18 cellular contexts compared by ENCODE assay signal in the genomic region with DNA sequence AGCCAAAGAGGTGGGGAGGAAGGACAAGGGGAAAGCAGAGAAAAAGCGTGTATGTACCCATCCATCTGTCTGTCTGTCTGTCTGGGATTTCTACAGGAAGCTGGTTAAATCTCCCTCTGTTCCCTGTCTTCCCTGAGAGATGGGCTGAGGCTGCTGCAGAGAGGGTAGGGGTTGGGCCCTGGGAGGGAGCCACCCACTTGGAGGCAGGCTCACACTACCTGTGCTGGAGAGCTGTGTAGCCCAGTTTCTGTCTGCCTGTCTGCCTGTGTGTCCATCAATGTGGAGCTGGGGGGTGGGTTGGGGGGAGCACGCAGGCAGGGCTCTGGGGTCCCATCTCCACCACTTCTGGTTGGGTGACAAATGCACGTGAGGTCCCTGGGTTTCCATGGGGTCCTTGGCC. TPM values are rescaled to one million over a fixed set of nuclear protein-coding genes. Genes with fewer than 3 reads are reported as not detected.
DNase-seq lines count a peak whose midpoint lies in the region; TF ChIP-seq lines count a peak whose summit lies in the region.
"Had no signal": no experiment of that assay in that cellular context is flagged by ENCODE, and none has a peak within 500 bp of the region (broad histone marks: within the 10 kb centered on the region; RNA-seq: fewer than 3 reads in every experiment).

No MANE protein-coding gene starts in this region.

- H3K4me1 ChIP-seq in skeletal muscle tissue (ENCODE audit: control insufficient read depth in 3 of 3, insufficient read depth in 3 of 3, low read length in 3 of 3): peaks cover 20 to 54% (median 43%) of the 10 kb centered on the region in 3 donors

- peak overlapping the region; percentile 83 for H3K27ac ChIP-seq in skeletal muscle tissue (ENCODE audit: low read depth, low read length)

- H3K36me3 ChIP-seq in skeletal muscle tissue (ENCODE audit: control insufficient read depth in 3 of 3, insufficient read depth in 3 of 3, low read length in 3 of 3): no peaks in the 10 kb centered on the region

- TF ChIP-seq CTCF in epithelial cell of esophagus (IDR thresholded peaks at IDR 0.05; ENCODE audit: insufficient read depth, low read depth, low read length, missing control alignments): no peak

- H3K9ac ChIP-seq in skeletal muscle tissue (ENCODE audit: low read depth in 1 of 3, low read length in 3 of 3): peak overlapping the region in 1 of 3 donors; percentile 74

- H3K27me3 ChIP-seq in skeletal muscle tissue (ENCODE audit: control insufficient read depth in 3 of 3, insufficient read depth in 3 of 3, low read length in 3 of 3): peaks cover 0 to 6% (median 6%) of the 10 kb centered on the region in 3 donors

- H3K4me3 ChIP-seq in epithelial cell of esophagus (ENCODE audit: low read length) (no peak overlapping the region), skeletal muscle tissue (ENCODE audit: low read length in 3 of 3) (no peak overlapping the region)
- H3K4me3 ChIP-seq: GM12878 had no signal

- intact Hi-C loops in posterior cingulate gyrus (cut with DNase I): no loop called here

- no peaks in the 10 kb centered on the region for H3K9me3 ChIP-seq in skeletal muscle tissue (ENCODE audit: control insufficient read depth in 3 of 3, low read length in 3 of 3)

- peak; percentile 44 for DNase-seq in DMS53 (lab: John Stamatoyannopoulos, UW)
- no peak for DNase-seq in DMS53 treated with DMSO at 0.1 percent for 48 hours (lab: John Stamatoyannopoulos, UW; ENCODE audit: unreplicated experiment)
- peak; percentile 84 for DNase-seq in NCI-H69 (lab: John Stamatoyannopoulos, UW)
- peak; percentile 33 for DNase-seq in epithelial cell of esophagus (ENCODE audit: low read depth)
- DNase-seq in NCI-H146 (lab: John Stamatoyannopoulos, UW): no peak
- DNase-seq in NCI-H1436 (lab: John Stamatoyannopoulos, UW): no peak
- DNase-seq in posterior cingulate gyrus: no peak
- DNase-seq: 8988T; HCEC 1CT; NCI-H1092 treated with DMSO at 0.1 percent for 48 hours; NCI-H187; NCI-H446; NCI-H526 treated with DMSO at 0.1 percent for 48 hours; NK-92 treated with Interleukin-12 subunit alpha and Interleukin-12 subunit beta, amount 100 ng/mL, for 24 hours; SIG-M5 had no signal

RNA-seq across cellular contexts. Expression of gene C17orf113, which starts 18.6 kb away (rescaled TPM):
- total RNA-seq in skeletal muscle tissue: 1.6 TPM

RNA-seq across cellular contexts. Expression of gene ZNF385C, which starts 29.3 kb away (rescaled TPM):
- total RNA-seq in skeletal muscle tissue: 0.52 TPM
- total RNA-seq: GM12878, RPMI7951 had no signal

RNA-seq across cellular contexts. Expression of gene DHX58, which starts 43.5 kb away (rescaled TPM):
- total RNA-seq in skeletal muscle tissue: 3.7 TPM

RNA-seq across cellular contexts. Expression of gene NKIRAS2, which starts 49.1 kb away (rescaled TPM):
- total RNA-seq in skeletal muscle tissue: 22.4 TPM

RNA-seq across cellular contexts. Expression of gene DNAJC7, which starts 51.7 kb away (rescaled TPM):
- 55.3 TPM for total RNA-seq in skeletal muscle tissue

Comparison
In these comparisons a context has a peak if more than half of its experiments do, and no peak if none do; other contexts are left out.
1. DNase-seq: peak in DMS53 (single experiment), NCI-H69 (single experiment) and epithelial cell of esophagus (single experiment); none in DMS53 treated with DMSO at 0.1 percent for 48 hours (single experiment), NCI-H146 (single experiment), NCI-H1436 (single experiment) and posterior cingulate gyrus (0 of 10).